In the genomic region with DNA sequence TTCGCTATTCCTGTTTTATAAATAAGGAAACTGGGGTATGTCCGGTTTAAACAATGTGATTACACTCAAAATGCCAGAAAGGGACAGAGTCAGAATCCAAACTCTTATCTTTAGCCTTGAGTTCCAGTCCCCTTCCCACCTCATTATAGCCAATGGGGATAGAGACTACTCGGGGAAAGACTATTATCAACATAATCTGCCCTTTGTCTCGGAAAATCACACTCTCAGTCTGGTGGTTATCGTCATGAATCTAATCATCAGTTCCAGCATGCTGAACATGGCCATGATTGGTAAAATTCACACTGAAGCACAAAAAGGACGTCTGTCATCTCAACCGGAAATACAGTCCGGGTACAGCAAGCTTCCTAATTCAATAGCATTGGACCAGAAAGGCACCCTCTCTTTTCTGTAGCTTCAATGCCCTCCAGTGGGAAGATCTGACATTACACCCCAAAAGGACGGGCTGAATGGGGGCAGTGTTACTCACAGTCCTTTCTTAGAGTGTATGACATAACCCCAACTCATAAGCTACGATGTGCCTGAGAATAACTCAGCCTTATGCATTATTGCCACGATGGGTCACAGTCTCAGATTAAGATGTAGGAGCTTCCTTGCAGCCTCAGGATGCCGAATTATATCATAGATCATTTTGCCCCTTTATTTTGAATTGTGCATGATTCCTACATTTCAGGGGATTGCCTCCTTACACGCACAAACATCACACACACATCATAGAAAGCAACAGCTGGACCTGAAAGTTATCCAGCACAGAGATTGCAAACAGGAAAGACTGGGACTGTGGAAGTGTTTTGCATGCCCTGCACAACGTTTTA, we compare ENCODE assay signal across 8 cellular contexts.
DNase-seq lines count a peak whose midpoint lies in the region; ATAC-seq and TF ChIP-seq lines count a peak whose summit lies in the region.

No MANE protein-coding gene starts in this region.

- TF ChIP-seq CTCF in NB4 (IDR thresholded peaks at IDR 0.05; ENCODE audit: low read depth, low read length) (peak; percentile 63), brain microvascular endothelial cell (IDR thresholded peaks at IDR 0.05; ENCODE audit: low read depth, low read length, missing control alignments) (peak; percentile 87)

- H3K4me1 Mint-ChIP-seq in immature natural killer cell: peaks cover 3 to 6% of the 10 kb centered on the region in 2 donors

- no peaks in the 10 kb centered on the region for H3K9me3 Mint-ChIP-seq in immature natural killer cell

- no peaks in the 10 kb centered on the region for H3K36me3 Mint-ChIP-seq in immature natural killer cell

- peak; percentile 97 for ATAC-seq in HG02642 (IDR thresholded peaks at IDR 0.05; ENCODE audit: poor library complexity, unreplicated experiment)

- no peak for TF ChIP-seq POLR2A in NB4 (IDR thresholded peaks at IDR 0.05; ENCODE audit: extremely low read depth, insufficient read length)

- H3K27me3 ChIP-seq in brain microvascular endothelial cell (replicated peaks): no peaks in the 10 kb centered on the region

- peaks cover 0 to 2% (median 2%) of the 10 kb centered on the region in 3 donors for H3K27me3 Mint-ChIP-seq in immature natural killer cell (ENCODE audit: low read depth in 3 of 3)

- H3K4me3 Mint-ChIP-seq in immature natural killer cell: peak overlapping the region; percentile 40 to 72 (median 68)

- no peak overlapping the region for H3K27ac ChIP-seq in brain microvascular endothelial cell

- in situ Hi-C loops in brain microvascular endothelial cell (cut with HindIII; ENCODE audit: low pct_ligation_motif_present, low sequenced_read_pairs): no loop called here

- no peaks in the 10 kb centered on the region for H3K36me3 ChIP-seq in brain microvascular endothelial cell (replicated peaks)

- H3K27ac Mint-ChIP-seq in immature natural killer cell: no peak overlapping the region

- H3K4me3 ChIP-seq in NB4 (ENCODE audit: low read depth, low read length) (no peak overlapping the region), brain microvascular endothelial cell (ENCODE audit: low read depth, low read length) (peak overlapping the region; percentile 9)

- peak; percentile 1 for DNase-seq in NK-92 treated with Interleukin-12 subunit alpha and Interleukin-12 subunit beta, amount 100 ng/mL, for 24 hours (lab: John Stamatoyannopoulos, UW)
- no peak for DNase-seq in NK-92 (lab: John Stamatoyannopoulos, UW; ENCODE audit: unreplicated experiment)
- peak; percentile 65 for DNase-seq in NB4 (ENCODE audit: low read depth)
- peak; percentile 62 for DNase-seq in T1000 (lab: John Stamatoyannopoulos, UW)
- DNase-seq in brain microvascular endothelial cell: peak; percentile 47
- peak; percentile 10 to 31 (median 23) for DNase-seq in immature natural killer cell
- DNase-seq in stimulated activated CD4-positive, alpha-beta T cell treated with anti-CD3 and anti-CD28 coated beads, Interleukin-15, amount 100 ng/mL, for 24 hours: peak; percentile 70
